ENCODE assay signal across 22 cellular contexts in genomic region chr22:29531419-29531818, GRCh38. TPM values are rescaled to one million over a fixed set of nuclear protein-coding genes. Genes with fewer than 3 reads are reported as not detected.
A peak's percentile ranks its signal among the peaks of the same experiment; 100 is the strongest.
DNase-seq lines count a peak whose midpoint lies in the region; ATAC-seq and TF ChIP-seq lines count a peak whose summit lies in the region.
"Had no signal": no experiment of that assay in that cellular context is flagged by ENCODE, and none has a peak within 500 bp of the region (broad histone marks: within the 10 kb centered on the region; RNA-seq: fewer than 3 reads in every experiment).

No MANE protein-coding gene starts in this region.

- no peak overlapping the region for H3K4me2 ChIP-seq in trophoblast cell (ENCODE audit: low read length)

- H2BK120ac ChIP-seq in trophoblast cell (ENCODE audit: insufficient read depth, low read length, poor library complexity) = no peak overlapping the region

- H3K27me3 ChIP-seq in trophoblast cell (ENCODE audit: insufficient read depth, low read length) = no peaks in the 10 kb centered on the region
- H3K27me3 ChIP-seq: SJSA1 had no signal

- H3K18ac ChIP-seq in trophoblast cell (ENCODE audit: low read length) = no peak overlapping the region

- ATAC-seq in HG03571 (IDR thresholded peaks at IDR 0.05; ENCODE audit: unreplicated experiment) = no peak
- ATAC-seq: CD8-positive, alpha-beta T cell; HCT116; K562; PC-3 had no signal

- H3K4ac ChIP-seq in trophoblast cell (ENCODE audit: low read depth, low read length) = no peak overlapping the region

- H4K91ac ChIP-seq in trophoblast cell (ENCODE audit: low read depth, low read length) = no peak overlapping the region

- H3K27ac ChIP-seq in RWPE1 (peak overlapping the region; percentile 8; the same call in 1 of the 2 replicates), trophoblast cell (ENCODE audit: low read depth, low read length) (no peak overlapping the region)
- H3K27ac ChIP-seq: C4-2B, SJSA1 had no signal

- H2BK5ac ChIP-seq in trophoblast cell (ENCODE audit: low read depth, low read length, poor library complexity) = no peak overlapping the region

- POLR2A ChIA-PET in RWPE1 (lab: Yijun Ruan, JAX; ENCODE audit: low non-redundant PET) = no interaction called here

- DNase-seq in RWPE1 (ENCODE audit: low spot score) (no peak), choroid plexus epithelial cell (ENCODE audit: low read depth) (peak; percentile 18), trophoblast cell (peak; percentile 42 to 57), 8988T (no peak), inferior parietal cortex (ENCODE audit: extremely low spot score) (no peak)
- DNase-seq in activated CD4-positive, alpha-beta T cell treated with anti-CD3 and anti-CD28 coated beads for 4 hours = no peak
- DNase-seq: Caco-2; CD8-positive, alpha-beta T cell; GDM1; Kasumi-1; NCI-H1105 treated with DMSO at 0.1 percent for 48 hours; NCI-H2029; NCI-H446; NCI-H524 treated with DMSO at 0.1 percent for 48 hours; NCI-H774; PC-3; Right ventricle myocardium superior had no signal

- no peak overlapping the region for H2AK5ac ChIP-seq in trophoblast cell (ENCODE audit: low read length)

- WGBS in trophoblast cell (ENCODE audit: extremely low coverage, insufficient coverage, insufficient read length) = no CpG with 5 or more reads among the region's 4 CpGs

- H2BK12ac ChIP-seq in trophoblast cell (ENCODE audit: low read length) = no peak overlapping the region

- H3K4me1 ChIP-seq in trophoblast cell (ENCODE audit: control insufficient read depth in 1 of 2, insufficient read depth in 2 of 2, low read length in 2 of 2) = peaks cover 3% of the 10 kb centered on the region in 2 experiments
- H3K4me1 ChIP-seq: Caco-2, SJSA1 had no signal

- H3K9ac ChIP-seq in trophoblast cell (ENCODE audit: low read length) = no peak overlapping the region

- peaks cover 32 to 42% of the 10 kb centered on the region in 2 experiments for H3K36me3 ChIP-seq in trophoblast cell (ENCODE audit: control insufficient read depth in 1 of 2, insufficient read depth in 2 of 2, low read length in 2 of 2)

- H3K14ac ChIP-seq in trophoblast cell (ENCODE audit: low read length) = no peak overlapping the region

- H4K8ac ChIP-seq in trophoblast cell (ENCODE audit: low read depth, low read length) = no peak overlapping the region

- no peak overlapping the region for H3K23ac ChIP-seq in trophoblast cell (ENCODE audit: low read length)

- CTCF ChIA-PET in RWPE1 (lab: Yijun Ruan, JAX) = no interaction called here

- no peaks in the 10 kb centered on the region for H3K9me3 ChIP-seq in trophoblast cell (ENCODE audit: insufficient read depth, low read depth, low read length)
- H3K9me3 ChIP-seq: Caco-2, SJSA1 had no signal

- no peak overlapping the region for H4K12ac ChIP-seq in trophoblast cell (ENCODE audit: low read depth, low read length)

- no peaks in the 10 kb centered on the region for H3K79me2 ChIP-seq in trophoblast cell (ENCODE audit: control insufficient read depth, insufficient read depth, low read length, poor library complexity)

- H2AFZ ChIP-seq in trophoblast cell (ENCODE audit: insufficient read depth, low read length, poor library complexity) = no peak overlapping the region

- TF ChIP-seq CTCF in RWPE1 (conservative IDR thresholded peaks at IDR 0.05; ENCODE audit: low read depth) (no peak), choroid plexus epithelial cell (conservative IDR thresholded peaks at IDR 0.05; ENCODE audit: low read depth, low read length) (no peak)

- H3K4me3 ChIP-seq in choroid plexus epithelial cell (ENCODE audit: low read depth, low read length) (no peak overlapping the region), trophoblast cell (ENCODE audit: low read depth, low read length) (no peak overlapping the region)
- H3K4me3 ChIP-seq: K562, SJSA1 had no signal

- H3K79me1 ChIP-seq in trophoblast cell (ENCODE audit: low read length) = no peaks in the 10 kb centered on the region

RNA-seq across cellular contexts. Expression of gene THOC5, which starts 22.1 kb away (rescaled TPM):
- polyA plus RNA-seq in trophoblast cell (2013) = 20.4 and 21.2 TPM in 2 replicates

RNA-seq across cellular contexts. Expression of gene NIPSNAP1, which starts 49.5 kb away (rescaled TPM):
- polyA plus RNA-seq in trophoblast cell (2013) = 57.0 and 61.6 TPM in 2 replicates

RNA-seq across cellular contexts. Expression of gene NEFH, which starts 51.4 kb away (rescaled TPM):
- 0.54 and 0.67 TPM in 2 replicates for polyA plus RNA-seq in trophoblast cell (2013)

Comparison
In these comparisons a context has a peak if more than half of its experiments do, and no peak if none do; other contexts are left out.
1. DNase-seq: peak in choroid plexus epithelial cell (single experiment) and trophoblast cell (2 of 2); none in RWPE1 (single experiment), activated CD4-positive, alpha-beta T cell treated with anti-CD3 and anti-CD28 coated beads for 4 hours (0 of 2), 8988T (single experiment) and inferior parietal cortex (single experiment).